In the genomic region with DNA sequence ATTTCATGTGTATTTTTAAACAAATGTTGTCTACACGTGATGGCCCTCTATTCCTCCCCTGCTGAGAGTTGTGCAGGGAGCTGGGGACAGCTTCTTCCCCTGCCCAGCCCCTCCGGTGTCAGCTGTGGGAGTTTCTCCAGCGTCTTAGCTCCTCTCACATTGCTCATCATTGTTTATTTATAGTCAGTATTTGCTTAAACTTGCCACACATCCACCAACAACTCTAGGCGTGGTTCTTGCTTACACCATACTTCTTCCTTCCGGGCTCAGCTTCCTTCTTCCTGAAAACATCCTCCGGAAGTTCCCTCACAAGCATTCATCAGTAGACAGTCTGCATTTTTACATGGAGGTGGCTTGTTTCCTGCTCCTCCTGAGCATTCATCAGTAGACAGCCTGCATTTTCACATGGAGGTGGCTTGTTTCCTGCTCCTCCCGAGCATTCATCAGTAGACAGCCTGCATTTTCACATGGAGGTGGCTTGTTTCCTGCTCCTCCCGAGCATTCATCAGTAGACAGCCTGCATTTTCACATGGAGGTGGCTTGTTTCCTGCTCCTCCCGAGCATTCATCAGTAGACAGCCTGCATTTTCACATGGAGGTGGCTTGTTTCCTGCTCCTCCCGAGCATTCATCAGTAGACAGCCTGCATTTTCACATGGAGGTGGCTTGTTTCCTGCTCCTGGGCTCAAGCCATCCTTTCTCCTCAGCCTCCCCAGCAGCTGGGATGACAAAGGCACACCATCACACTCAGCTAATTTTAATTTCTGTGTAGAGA, we compare ENCODE assay signal across 13 cellular contexts. TPM values are rescaled to one million over a fixed set of nuclear protein-coding genes. Genes with fewer than 3 reads are reported as not detected.
DNase-seq lines count a peak whose midpoint lies in the region; ATAC-seq, FAIRE-seq and TF ChIP-seq lines count a peak whose summit lies in the region.
"Not testable (repeated sequence)": the region's sequence is repeated elsewhere in the genome, so short reads cannot be mapped to it uniquely, and the experiment has no call there.
"Had no signal": no experiment of that assay in that cellular context is flagged by ENCODE, and none has a peak within 500 bp of the region (broad histone marks: within the 10 kb centered on the region; RNA-seq: fewer than 3 reads in every experiment).

No MANE protein-coding gene starts in this region.

- H3K27ac ChIP-seq in A549 (peak overlapping the region in 1 of 2 experiments; percentile 45; a peak in 3 of 6 replicates), lower lobe of right lung (peak overlapping the region; percentile 34), gastrocnemius medialis (peak overlapping the region in 3 of 4 donors; percentile 27 to 63 (median 45))
- not testable (repeated sequence) for H3K27ac ChIP-seq in HEK293 (ENCODE audit: extremely low read depth, low read depth, low read length); foreskin keratinocyte

- not testable (repeated sequence) for TF ChIP-seq POLR2A in A549 (IDR thresholded peaks at IDR 0.05; ENCODE audit: low read length); gastrocnemius medialis (IDR thresholded peaks at IDR 0.05)

- not testable (repeated sequence) for BruUV-seq in MCF 10A (replicated peaks; lab: Mats Ljungman, UMichigan)

- 12% methylated on average over 7 of the region's 10 CpGs for WGBS in A549 (ENCODE audit: missing lambda C conversion rate)

- DNase-seq in A549 (ENCODE audit: low read depth in 1 of 2, low spot score in 1 of 2), result peak; percentile 57 to 64
- peak; percentile 52 for DNase-seq in activated CD4-positive, alpha-beta memory T cell treated with anti-CD3 and anti-CD28 coated beads, Interleukin-2, amount 10 ng/mL, durations not matched to agents 7 days and 5 days
- peak; percentile 49 for DNase-seq in MCF 10A (ENCODE audit: unreplicated experiment)
- DNase-seq in foreskin keratinocyte, result peak; percentile 34 to 61
- not testable (repeated sequence) for DNase-seq in lower lobe of right lung
- DNase-seq in gastrocnemius medialis, result peak in 1 of 2 donors; percentile 57

- not testable (repeated sequence) for TF ChIP-seq RAD21 in A549 (conservative IDR thresholded peaks at IDR 0.05 in 1 of 2, IDR thresholded peaks at IDR 0.05 in 1 of 2)

- peaks cover 17% of the 10 kb centered on the region for H3K27me3 Mint-ChIP-seq in activated CD4-positive, alpha-beta memory T cell treated with anti-CD3 and anti-CD28 coated beads, Interleukin-2, amount 10 ng/mL, durations not matched to agents 7 days and 5 days
- peaks cover 39% of the 10 kb centered on the region for H3K27me3 Mint-ChIP-seq in MCF 10A (ENCODE audit: insufficient read depth, unreplicated experiment)

- not testable (repeated sequence) for H3K36me3 Mint-ChIP-seq in activated CD4-positive, alpha-beta memory T cell treated with anti-CD3 and anti-CD28 coated beads, Interleukin-2, amount 10 ng/mL, durations not matched to agents 7 days and 5 days (ENCODE audit: low read depth); MCF 10A (ENCODE audit: insufficient read depth, unreplicated experiment)

- intact Hi-C loops in MCF 10A (cut with micrococcal nuclease); lower lobe of right lung (cut with DNase I): not testable (repeated sequence)
- intact Hi-C loops in gastrocnemius medialis (cut with DNase I; ENCODE audit: low total_unique reads), result loop anchor here (5.0 kb wide), 1 partner anchor 42 kb away; no protein-coding TSS in a partner anchor

- H3K9me3 ChIP-seq in A549; HEK293 (ENCODE audit: control insufficient read depth, insufficient read depth, low read depth, low read length); lower lobe of right lung; gastrocnemius medialis: not testable (repeated sequence)

- in situ Hi-C loops in gastrocnemius medialis (cut with MboI; ENCODE audit: low sequenced_read_pairs in 4 of 4), result not testable (repeated sequence)

- not testable (repeated sequence) for TF ChIP-seq CTCF in A549 (IDR thresholded peaks at IDR 0.05); HEK293 (tag by site-specific recombination; IDR thresholded peaks at IDR 0.05); MCF 10A (IDR thresholded peaks at IDR 0.05; ENCODE audit: unreplicated experiment); foreskin keratinocyte (conservative IDR thresholded peaks at IDR 0.05); lower lobe of right lung (IDR thresholded peaks at IDR 0.05); gastrocnemius medialis (IDR thresholded peaks at IDR 0.05 in 4 of 5, conservative IDR thresholded peaks at IDR 0.05 in 1 of 5)

- H3K4me2 ChIP-seq in A549, result peak overlapping the region; percentile 63

- H3K4me3 Mint-ChIP-seq in activated CD4-positive, alpha-beta memory T cell treated with anti-CD3 and anti-CD28 coated beads, Interleukin-2, amount 10 ng/mL, durations not matched to agents 7 days and 5 days, result peak overlapping the region; percentile 58
- H3K4me3 Mint-ChIP-seq in MCF 10A (ENCODE audit: unreplicated experiment), result not testable (repeated sequence)

- not testable (repeated sequence) for H3K36me3 ChIP-seq in HEK293 (ENCODE audit: control insufficient read depth in 2 of 2, insufficient read depth in 1 of 2, low read length in 2 of 2); lower lobe of right lung; gastrocnemius medialis

- CTCF ChIA-PET in A549 (lab: Yijun Ruan, JAX), result interaction anchor here (0.6 to 6.0 kb wide), 9 partner anchors 9 to 716 kb away, joined by 3 to 33 read pairs (median 3); no protein-coding TSS in a partner anchor
- CTCF ChIA-PET in HEK293 (lab: Yijun Ruan, JAX), result interaction anchor here (0.8 to 1.8 kb wide), 4 partner anchors 9 to 43 kb away, joined by 3 to 12 read pairs (median 7); partner anchors contain the start of gene KRTAP5-2
- CTCF ChIA-PET in activated CD4-positive, alpha-beta memory T cell treated with anti-CD3 and anti-CD28 coated beads, Interleukin-2, amount 10 ng/mL, durations not matched to agents 7 days and 5 days (lab: Charles Lee), result interaction anchor here (1.2 to 6.7 kb wide), 2 partner anchors 13 to 40 kb away, joined by 4 to 68 read pairs; partner anchors contain the start of gene KRTAP5-5
- CTCF ChIA-PET in MCF 10A (lab: Yijun Ruan, JAX), result interaction anchor here (0.6 to 2.2 kb wide), 7 partner anchors 8 to 245 kb away, joined by 3 to 10 read pairs (median 6); partner anchors contain the start of gene KRTAP5-2

- H3K27ac Mint-ChIP-seq in activated CD4-positive, alpha-beta memory T cell treated with anti-CD3 and anti-CD28 coated beads, Interleukin-2, amount 10 ng/mL, durations not matched to agents 7 days and 5 days, result peak overlapping the region; percentile 93
- not testable (repeated sequence) for H3K27ac Mint-ChIP-seq in MCF 10A (ENCODE audit: low read depth, unreplicated experiment)

- H3K4me1 ChIP-seq in A549 (peaks cover 15% of the 10 kb centered on the region), lower lobe of right lung (peaks cover 17% of the 10 kb centered on the region), gastrocnemius medialis (peaks cover 14 to 16% of the 10 kb centered on the region in 2 donors)
- not testable (repeated sequence) for H3K4me1 ChIP-seq in HEK293 (ENCODE audit: control insufficient read depth, insufficient read depth, low read length); foreskin keratinocyte

- H3K4me1 Mint-ChIP-seq in activated CD4-positive, alpha-beta memory T cell treated with anti-CD3 and anti-CD28 coated beads, Interleukin-2, amount 10 ng/mL, durations not matched to agents 7 days and 5 days, result peaks cover 22% of the 10 kb centered on the region
- H3K4me1 Mint-ChIP-seq in MCF 10A (ENCODE audit: insufficient read depth, unreplicated experiment), result not testable (repeated sequence)

- not testable (repeated sequence) for H3K9me3 Mint-ChIP-seq in activated CD4-positive, alpha-beta memory T cell treated with anti-CD3 and anti-CD28 coated beads, Interleukin-2, amount 10 ng/mL, durations not matched to agents 7 days and 5 days; MCF 10A (ENCODE audit: unreplicated experiment)

- peak; percentile 87 to 93 for ATAC-seq in A549
- not testable (repeated sequence) for ATAC-seq in foreskin keratinocyte
- peak; percentile 49 to 67 for ATAC-seq in lower lobe of right lung
- peak; percentile 91 to 95 for ATAC-seq in gastrocnemius medialis

- not testable (repeated sequence) for H3K4me3 ChIP-seq in A549; HEK293 (ENCODE audit: low read depth, low read length); lower lobe of right lung; gastrocnemius medialis

- H3K27me3 ChIP-seq in foreskin keratinocyte; lower lobe of right lung (ENCODE audit: low read depth); gastrocnemius medialis: not testable (repeated sequence)

- not testable (repeated sequence) for TF ChIP-seq EP300 in A549 (IDR thresholded peaks at IDR 0.05)

- not testable (repeated sequence) for FAIRE-seq in A549 (lab: Jason Lieb, UNC)

- POLR2A ChIA-PET in A549 (lab: Yijun Ruan, JAX), result not testable (repeated sequence)
- POLR2A ChIA-PET in HEK293 (lab: Yijun Ruan, JAX) (interaction anchor here (1.2 kb wide), 1 partner anchor 11 kb away, joined by 5 read pairs; no protein-coding TSS in a partner anchor), MCF 10A (lab: Yijun Ruan, JAX) (interaction anchor here (0.7 to 1.1 kb wide), 3 partner anchors 13 to 104 kb away, joined by 3 to 4 read pairs (median 3); no protein-coding TSS in a partner anchor)
- POLR2A ChIA-PET in activated CD4-positive, alpha-beta memory T cell treated with anti-CD3 and anti-CD28 coated beads, Interleukin-2, amount 10 ng/mL, durations not matched to agents 7 days and 5 days (lab: Charles Lee), result interaction anchor here (0.6 to 2.9 kb wide), 4 partner anchors 12 to 279 kb away, joined by 3 to 12 read pairs (median 5); no protein-coding TSS in a partner anchor

RNA-seq across cellular contexts. Expression of gene KRTAP5-1, which starts 4.3 kb away (rescaled TPM):
- polyA plus RNA-seq in A549 (2011; rRNA removed), result not detected in 2 replicates
- polyA plus RNA-seq in A549 (2012; cell fraction: cytosol; rRNA removed), result not detected in 2 replicates
- not detected in 2 replicates for polyA plus RNA-seq in A549 (2012; cell fraction: nucleus; rRNA removed)
- polyA plus RNA-seq in A549 (2017; fragmentation: RNase III; extraction: RNeasy Plus Mini Kit Qiagen cat#74134 plus additional on column Dnase treatment), result not detected in 3 replicates
- polyA minus RNA-seq in A549 (2011; rRNA and poly(A)+ RNA removed), result not detected in 2 replicates
- not detected for polyA plus RNA-seq in PFSK-1 (2012; ENCODE audit: insufficient read length, low read depth)
- not detected for total RNA-seq in activated CD4-positive, alpha-beta memory T cell treated with anti-CD3 and anti-CD28 coated beads, Interleukin-2, amount 10 ng/mL, durations not matched to agents 7 days and 5 days
- not detected in 2 replicates for total RNA-seq in MCF 10A (2022)
- not detected in 2 replicates for total RNA-seq in foreskin keratinocyte
- polyA plus RNA-seq in foreskin keratinocyte, result not detected in 2 replicates
- not detected for total RNA-seq in lower lobe of right lung
- not detected for total RNA-seq in gastrocnemius medialis
- total RNA-seq: adrenal gland, Daoy, mesothelial cell of epicardium, ovary, thyroid gland had no signal
- polyA plus RNA-seq: ovary had no signal

RNA-seq across cellular contexts. Expression of gene KRTAP5-2, which starts 8.7 kb away (rescaled TPM):
- polyA plus RNA-seq in A549 (2011; rRNA removed) (not detected in 2 replicates), A549 (2017; fragmentation: RNase III; extraction: RNeasy Plus Mini Kit Qiagen cat#74134 plus additional on column Dnase treatment) (not detected in 3 replicates), foreskin keratinocyte (not detected in 2 replicates)
- not detected in 2 replicates for polyA plus RNA-seq in A549 (2012; cell fraction: cytosol; rRNA removed)
- polyA plus RNA-seq in A549 (2012; cell fraction: nucleus; rRNA removed), result 0.05 TPM in 1 of 2 replicates, not detected in the other
- polyA minus RNA-seq in A549 (2011; rRNA and poly(A)+ RNA removed), result not detected in 2 replicates
- not detected for polyA plus RNA-seq in PFSK-1 (2012; ENCODE audit: insufficient read length, low read depth)
- not detected for total RNA-seq in activated CD4-positive, alpha-beta memory T cell treated with anti-CD3 and anti-CD28 coated beads, Interleukin-2, amount 10 ng/mL, durations not matched to agents 7 days and 5 days
- total RNA-seq in MCF 10A (2022) (not detected in 2 replicates), foreskin keratinocyte (not detected in 2 replicates), lower lobe of right lung (not detected), gastrocnemius medialis (not detected)
- total RNA-seq: adrenal gland, Daoy, mesothelial cell of epicardium, ovary, thyroid gland had no signal
- polyA plus RNA-seq: adrenal gland, ovary had no signal

RNA-seq across cellular contexts. Expression of gene DUSP8, which starts 17.3 kb away (rescaled TPM):
- polyA plus RNA-seq in A549 (2011; rRNA removed) (2.6 and 3.6 TPM in 2 replicates), A549 (2017; fragmentation: RNase III; extraction: RNeasy Plus Mini Kit Qiagen cat#74134 plus additional on column Dnase treatment) (0.59 to 1.2 TPM (median 0.72 TPM) in 3 replicates), foreskin keratinocyte (0.90 and 1.3 TPM in 2 replicates)
- 2.3 and 5.0 TPM in 2 replicates for polyA plus RNA-seq in A549 (2012; cell fraction: cytosol; rRNA removed)
- 8.1 and 8.6 TPM in 2 replicates for polyA plus RNA-seq in A549 (2012; cell fraction: nucleus; rRNA removed)
- 5.7 and 7.9 TPM in 2 replicates for polyA minus RNA-seq in A549 (2011; rRNA and poly(A)+ RNA removed)
- 3.8 TPM for polyA plus RNA-seq in PFSK-1 (2012; ENCODE audit: insufficient read length, low read depth)
- total RNA-seq in activated CD4-positive, alpha-beta memory T cell treated with anti-CD3 and anti-CD28 coated beads, Interleukin-2, amount 10 ng/mL, durations not matched to agents 7 days and 5 days, result 1 to 10 TPM; 2.6 to 2.7 TPM
- total RNA-seq in MCF 10A (2022) (10.4 and 17.6 TPM in 2 replicates), foreskin keratinocyte (0.71 and 0.88 TPM in 2 replicates), lower lobe of right lung (8.9 TPM), gastrocnemius medialis (10 to 100 TPM in 1 of 4 donors, 1 to 10 TPM in 3; 2.6 to 25.9 (median 6.3) TPM)

RNA-seq across cellular contexts. Expression of gene KRTAP5-3, which starts 18.9 kb away (rescaled TPM):
- polyA plus RNA-seq in A549 (2011; rRNA removed), result not detected in 2 replicates
- not detected in 2 replicates for polyA plus RNA-seq in A549 (2012; cell fraction: cytosol; rRNA removed)
- not detected in 2 replicates for polyA plus RNA-seq in A549 (2012; cell fraction: nucleus; rRNA removed)
- polyA plus RNA-seq in A549 (2017; fragmentation: RNase III; extraction: RNeasy Plus Mini Kit Qiagen cat#74134 plus additional on column Dnase treatment), result not detected in 3 replicates
- not detected in 2 replicates for polyA minus RNA-seq in A549 (2011; rRNA and poly(A)+ RNA removed)
- polyA plus RNA-seq in PFSK-1 (2012; ENCODE audit: insufficient read length, low read depth), result not detected
- not detected for total RNA-seq in activated CD4-positive, alpha-beta memory T cell treated with anti-CD3 and anti-CD28 coated beads, Interleukin-2, amount 10 ng/mL, durations not matched to agents 7 days and 5 days
- total RNA-seq in MCF 10A (2022), result not detected in 2 replicates
- total RNA-seq in foreskin keratinocyte, result not detected in 2 replicates
- polyA plus RNA-seq in foreskin keratinocyte, result not detected in 2 replicates
- not detected for total RNA-seq in lower lobe of right lung
- not detected for total RNA-seq in gastrocnemius medialis
- total RNA-seq: adrenal gland, Daoy, mesothelial cell of epicardium, ovary, thyroid gland had no signal
- polyA plus RNA-seq: adrenal gland, ovary had no signal

RNA-seq across cellular contexts. Expression of gene KRTAP5-4, which starts 32.6 kb away (rescaled TPM):
- not detected in 2 replicates for polyA plus RNA-seq in A549 (2011; rRNA removed)
- polyA plus RNA-seq in A549 (2012; cell fraction: cytosol; rRNA removed), result not detected in 2 replicates
- polyA plus RNA-seq in A549 (2012; cell fraction: nucleus; rRNA removed), result not detected in 2 replicates
- not detected in 3 replicates for polyA plus RNA-seq in A549 (2017; fragmentation: RNase III; extraction: RNeasy Plus Mini Kit Qiagen cat#74134 plus additional on column Dnase treatment)
- polyA minus RNA-seq in A549 (2011; rRNA and poly(A)+ RNA removed), result not detected in 2 replicates
- not detected for polyA plus RNA-seq in PFSK-1 (2012; ENCODE audit: insufficient read length, low read depth)
- not detected for total RNA-seq in activated CD4-positive, alpha-beta memory T cell treated with anti-CD3 and anti-CD28 coated beads, Interleukin-2, amount 10 ng/mL, durations not matched to agents 7 days and 5 days
- total RNA-seq in MCF 10A (2022), result not detected in 2 replicates
- not detected in 2 replicates for total RNA-seq in foreskin keratinocyte
- polyA plus RNA-seq in foreskin keratinocyte, result not detected in 2 replicates
- total RNA-seq in lower lobe of right lung, result not detected
- not detected for total RNA-seq in gastrocnemius medialis
- total RNA-seq: adrenal gland, Daoy, mesothelial cell of epicardium, ovary, thyroid gland had no signal
- polyA plus RNA-seq: adrenal gland, ovary had no signal
